ENCODE assay signal across 9 cellular contexts in genomic region chr2:32948266-32948665, GRCh38. TPM values are rescaled to one million over a fixed set of nuclear protein-coding genes. Genes with fewer than 3 reads are reported as not detected.
DNase-seq lines count a peak whose midpoint lies in the region; ATAC-seq and TF ChIP-seq lines count a peak whose summit lies in the region.
"Had no signal": no experiment of that assay in that cellular context is flagged by ENCODE, and none has a peak within 500 bp of the region (broad histone marks: within the 10 kb centered on the region; RNA-seq: fewer than 3 reads in every experiment).

No MANE protein-coding gene starts in this region.

- H3K4me3 ChIP-seq in CD8-positive, alpha-beta memory T cell (ENCODE audit: low read length), result no peak overlapping the region
- H3K4me3 ChIP-seq in PC-3 (ENCODE audit: low read length) (peak overlapping the region; percentile 72), esophagus muscularis mucosa (peak overlapping the region; percentile 76 to 93 (median 81))

- POLR2A ChIA-PET in CD8-positive, alpha-beta memory T cell (lab: Charles Lee), result no interaction called here
- POLR2A ChIA-PET in PC-3 (lab: Charles Lee; ENCODE audit: unreplicated experiment), result no interaction called here

- H3K9me3 ChIP-seq in CD8-positive, alpha-beta memory T cell (ENCODE audit: low read length), result no peaks in the 10 kb centered on the region
- H3K9me3 ChIP-seq in PC-3 (ENCODE audit: low read length), result no peaks in the 10 kb centered on the region
- H3K9me3 ChIP-seq in esophagus muscularis mucosa, result no peaks in the 10 kb centered on the region

- in situ Hi-C loops in G401 (cut with HindIII; ENCODE audit: low sequenced_read_pairs), result no loop called here

- TF ChIP-seq POLR2A in esophagus muscularis mucosa (IDR thresholded peaks at IDR 0.05; ENCODE audit: low read depth), result no peak

- BruUV-seq in PC-3 (replicated peaks; lab: Mats Ljungman, UMichigan), result no TSS peak

- intact Hi-C loops in PC-3 (cut with micrococcal nuclease), result loop anchor here (5.0 to 10.0 kb wide), 2 partner anchors 327 to 396 kb away; no protein-coding TSS in a partner anchor
- intact Hi-C loops in esophagus muscularis mucosa (cut with DNase I), result loop anchor here (5.0 to 10.0 kb wide), 4 partner anchors 69 to 637 kb away; no protein-coding TSS in a partner anchor

- peak overlapping the region; percentile 60 to 83 (median 74) for H3K4me3 Mint-ChIP-seq in CD8-positive, alpha-beta memory T cell
- peak overlapping the region; percentile 75 for H3K4me3 Mint-ChIP-seq in osteocyte (ENCODE audit: unreplicated experiment)

- no peaks in the 10 kb centered on the region for H4K20me1 ChIP-seq in PC-3 (ENCODE audit: low read length)

- no peak for DNase-seq in CD8-positive, alpha-beta memory T cell
- DNase-seq in PC-3 (no peak), esophagus muscularis mucosa (ENCODE audit: extremely low spot score) (no peak), osteocyte (ENCODE audit: extremely low spot score, unreplicated experiment) (no peak), T-helper 9 cell (no peak), G401 (ENCODE audit: low spot score) (no peak)
- DNase-seq: NCI-H226 had no signal

- no peaks in the 10 kb centered on the region for H3K4me1 ChIP-seq in CD8-positive, alpha-beta memory T cell (ENCODE audit: insufficient read depth, low read length)
- H3K4me1 ChIP-seq in PC-3 (ENCODE audit: insufficient read depth, low read length) (peaks cover 7% of the 10 kb centered on the region), esophagus muscularis mucosa (peaks cover 18 to 32% (median 25%) of the 10 kb centered on the region in 4 donors)

- peaks cover 4 to 12% (median 8%) of the 10 kb centered on the region in 3 donors for H3K4me1 Mint-ChIP-seq in CD8-positive, alpha-beta memory T cell
- H3K4me1 Mint-ChIP-seq in osteocyte (ENCODE audit: unreplicated experiment), result peaks cover 12% of the 10 kb centered on the region

- peak overlapping the region; percentile 24 for H3K27ac ChIP-seq in CD8-positive, alpha-beta memory T cell (ENCODE audit: low read depth, low read length)
- H3K27ac ChIP-seq in PC-3 (ENCODE audit: low read length), result no peak overlapping the region
- H3K27ac ChIP-seq in esophagus muscularis mucosa (replicated peaks in 1 of 4), result peak overlapping the region; percentile 93 to 98 (median 95)

- no peak for ATAC-seq in PC-3
- no peak for ATAC-seq in HG03097 (IDR thresholded peaks at IDR 0.05; ENCODE audit: low FRiP score, unreplicated experiment)
- no peak for ATAC-seq in GM18517 (IDR thresholded peaks at IDR 0.05; ENCODE audit: unreplicated experiment)

- H3K9ac ChIP-seq in PC-3 (ENCODE audit: low read length), result 0 out of 2 replicates have a peak overlapping the region, but pooled peaks have one; percentile 34

- H3F3A ChIP-seq in PC-3 (ENCODE audit: low read length, unreplicated experiment), result no peaks in the 10 kb centered on the region

- 51% methylated on average over 3 of the region's 3 CpGs for WGBS in esophagus muscularis mucosa

- H3K9me2 ChIP-seq in PC-3 (replicated peaks; ENCODE audit: low read length), result no peaks in the 10 kb centered on the region

- no peaks in the 10 kb centered on the region for H3K79me2 ChIP-seq in PC-3 (ENCODE audit: low read length)

- H3K9me3 Mint-ChIP-seq in CD8-positive, alpha-beta memory T cell, result no peaks in the 10 kb centered on the region
- no peaks in the 10 kb centered on the region for H3K9me3 Mint-ChIP-seq in osteocyte (ENCODE audit: unreplicated experiment)

- TF ChIP-seq CTCF in PC-3 (conservative IDR thresholded peaks at IDR 0.05; ENCODE audit: low read depth, low read length) (no peak), esophagus muscularis mucosa (IDR thresholded peaks at IDR 0.05) (no peak), osteocyte (IDR thresholded peaks at IDR 0.05) (no peak)

- H3K36me3 Mint-ChIP-seq in CD8-positive, alpha-beta memory T cell, result peaks cover 0 to 3% (median 0%) of the 10 kb centered on the region in 3 donors
- H3K36me3 Mint-ChIP-seq in osteocyte (ENCODE audit: unreplicated experiment), result peaks cover 12% of the 10 kb centered on the region

- CTCF ChIA-PET in CD8-positive, alpha-beta memory T cell (lab: Charles Lee), result no interaction called here
- CTCF ChIA-PET in PC-3 (lab: Charles Lee), result interaction anchor here (0.6 to 1.0 kb wide), 2 partner anchors 75 to 174 kb away, joined by 4 to 5 read pairs; no protein-coding TSS in a partner anchor

- peaks cover 9% of the 10 kb centered on the region for H3K27me3 ChIP-seq in CD8-positive, alpha-beta memory T cell (ENCODE audit: insufficient read depth, low read length, poor library complexity, severe bottlenecking)
- H3K27me3 ChIP-seq in PC-3 (ENCODE audit: low read length) (no peaks in the 10 kb centered on the region), esophagus muscularis mucosa (no peaks in the 10 kb centered on the region)

- H3K4me2 ChIP-seq in PC-3 (ENCODE audit: low read length), result peak overlapping the region; percentile 89

- peak overlapping the region in 3 of 8 donors; percentile 5 to 17 (median 14) for H3K27ac Mint-ChIP-seq in CD8-positive, alpha-beta memory T cell
- no peak overlapping the region for H3K27ac Mint-ChIP-seq in osteocyte (ENCODE audit: unreplicated experiment)

- no peak for TF ChIP-seq EP300 in esophagus muscularis mucosa (IDR thresholded peaks at IDR 0.05)

- H2AFZ ChIP-seq in PC-3 (ENCODE audit: low read length), result peak overlapping the region; percentile 87; the same call in 1 of the 2 replicates

- no peaks in the 10 kb centered on the region for H3K36me3 ChIP-seq in CD8-positive, alpha-beta memory T cell (ENCODE audit: insufficient read depth, low read length)
- H3K36me3 ChIP-seq in PC-3 (ENCODE audit: low read depth, low read length) (no peaks in the 10 kb centered on the region), esophagus muscularis mucosa (no peaks in the 10 kb centered on the region)

- H3K27me3 Mint-ChIP-seq in CD8-positive, alpha-beta memory T cell, result peaks cover 14 to 56% of the 10 kb centered on the region in 2 donors
- H3K27me3 Mint-ChIP-seq in osteocyte (ENCODE audit: unreplicated experiment), result no peaks in the 10 kb centered on the region

RNA-seq across cellular contexts. Expression of gene LTBP1, which starts 1.5 kb away (rescaled TPM):
- not detected for total RNA-seq in CD8-positive, alpha-beta memory T cell
- not detected for polyA plus RNA-seq in CD8-positive, alpha-beta memory T cell
- total RNA-seq in PC-3 (2014; rRNA removed) (34.0 and 45.9 TPM in 2 replicates), esophagus muscularis mucosa (100 to 1,000 TPM; 254 to 465 (median 368) TPM), osteocyte (102 and 111 TPM in 2 replicates)
- 12.5 and 14.5 TPM in 2 replicates for total RNA-seq in G401 (2014; rRNA removed; shearing (Covaris generic))

Comparison
In these comparisons a context has a peak if more than half of its experiments do, and no peak if none do; other contexts are left out.
1. RNA of gene LTBP1, which starts 1.5 kb away (total RNA-seq): 254 to 465 TPM in esophagus muscularis mucosa, 102 to 111 TPM in osteocyte, 34.0 to 45.9 TPM in PC-3 and 12.5 to 14.5 TPM in G401; not detected in CD8-positive, alpha-beta memory T cell; every median in the first group is over 10 times any median in the second.